In the genomic region with DNA sequence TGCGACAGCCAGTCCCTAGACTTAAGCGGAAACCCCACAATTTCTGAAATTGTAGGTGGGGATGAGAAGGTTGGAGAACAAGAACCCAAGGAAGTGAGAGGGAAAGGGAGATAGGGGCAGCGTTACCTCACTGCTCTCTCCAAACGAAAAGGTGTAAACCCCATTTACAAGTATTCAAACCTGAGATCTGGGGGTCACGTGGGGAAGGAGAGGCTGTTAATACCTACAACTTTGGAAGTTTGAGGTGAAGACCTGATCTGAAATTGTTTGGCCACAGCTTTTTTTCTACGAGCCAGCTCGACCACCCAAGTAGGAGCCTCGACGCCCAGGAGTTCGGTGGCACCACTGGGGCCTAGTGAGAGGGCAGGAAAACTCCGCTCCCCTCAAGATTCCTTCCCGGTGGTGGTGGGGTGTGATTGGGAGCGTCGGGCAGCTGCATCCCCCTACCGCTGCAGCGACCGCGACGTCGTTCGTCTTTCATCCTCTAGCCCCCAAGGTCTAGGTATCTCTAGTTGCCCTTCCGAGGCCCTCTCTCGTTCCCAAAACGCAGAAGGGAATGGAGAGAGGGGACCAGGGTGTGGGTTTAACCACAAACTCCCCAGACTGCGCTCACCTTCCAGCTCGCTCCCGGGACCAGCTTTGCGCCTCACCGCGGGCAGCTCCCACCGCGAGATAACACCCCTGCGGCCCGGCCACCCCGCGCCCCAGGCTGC, we compare ENCODE assay signal across 9 cellular contexts. TPM values are rescaled to one million over a fixed set of nuclear protein-coding genes. Genes with fewer than 3 reads are reported as not detected.
A peak's percentile ranks its signal among the peaks of the same experiment; 100 is the strongest.
DNase-seq lines count a peak whose midpoint lies in the region; ATAC-seq and TF ChIP-seq lines count a peak whose summit lies in the region.
"Had no signal": no experiment of that assay in that cellular context is flagged by ENCODE, and none has a peak within 500 bp of the region (broad histone marks: within the 10 kb centered on the region; RNA-seq: fewer than 3 reads in every experiment).

No MANE protein-coding gene starts in this region.

- H3K4me1 ChIP-seq in iPS DF 6.9 (ENCODE audit: control insufficient read depth, insufficient read depth, low read length) (peaks cover 3% of the 10 kb centered on the region), smooth muscle cell (ENCODE audit: low read depth) (peaks cover 38% of the 10 kb centered on the region)

- WGBS in iPS DF 6.9 (ENCODE audit: insufficient coverage, insufficient read length) = no CpG with 5 or more reads among the region's 36 CpGs
- WGBS in smooth muscle cell (ENCODE audit: low lambda C conversion rate) = 2% methylated on average over 36 of the region's 36 CpGs

- H3K27me3 ChIP-seq in H7 (ENCODE audit: control insufficient read depth, insufficient read depth, low read length) = no peaks in the 10 kb centered on the region
- H3K27me3 ChIP-seq in WERI-Rb-1 (ENCODE audit: insufficient read depth, low read depth, severe bottlenecking) = peaks cover 24% of the 10 kb centered on the region
- H3K27me3 ChIP-seq in iPS DF 6.9 (ENCODE audit: control insufficient read depth, insufficient read depth, low read length) = no peaks in the 10 kb centered on the region
- no peaks in the 10 kb centered on the region for H3K27me3 ChIP-seq in smooth muscle cell (ENCODE audit: low read depth)

- TF ChIP-seq CTCF in WERI-Rb-1 (IDR thresholded peaks at IDR 0.05; ENCODE audit: low read depth, low read length) = no peak
- no peak for TF ChIP-seq CTCF in smooth muscle cell (IDR thresholded peaks at IDR 0.05; ENCODE audit: borderline replicate concordance, insufficient read depth, poor library complexity, severe bottlenecking)

- H3K4me2 ChIP-seq in smooth muscle cell = peak overlapping the region; percentile 87

- H3K27ac ChIP-seq in WERI-Rb-1 = no peak overlapping the region
- H3K27ac ChIP-seq in iPS DF 6.9 (ENCODE audit: low read length) = no peak overlapping the region
- peak overlapping the region; percentile 97 for H3K27ac ChIP-seq in smooth muscle cell (ENCODE audit: low read depth)
- H3K27ac ChIP-seq: neutrophil had no signal

- H3K36me3 ChIP-seq in H7 (replicated peaks; ENCODE audit: control insufficient read depth, insufficient read depth, low read length) (peaks cover 2% of the 10 kb centered on the region; the same call in 1 of the 2 replicates), WERI-Rb-1 (no peaks in the 10 kb centered on the region), iPS DF 6.9 (ENCODE audit: control insufficient read depth, insufficient read depth, low read length) (no peaks in the 10 kb centered on the region), smooth muscle cell (ENCODE audit: low read depth) (no peaks in the 10 kb centered on the region)
- H3K36me3 ChIP-seq: neutrophil had no signal

- H4K20me1 ChIP-seq in smooth muscle cell (ENCODE audit: low read depth) = peaks cover 52% of the 10 kb centered on the region

- no peaks in the 10 kb centered on the region for H3K9me3 ChIP-seq in WERI-Rb-1 (ENCODE audit: severe bottlenecking)
- no peaks in the 10 kb centered on the region for H3K9me3 ChIP-seq in iPS DF 6.9 (ENCODE audit: control insufficient read depth, insufficient read depth, low read length)
- no peaks in the 10 kb centered on the region for H3K9me3 ChIP-seq in smooth muscle cell (replicated peaks; ENCODE audit: low read depth)
- H3K9me3 ChIP-seq: neutrophil had no signal

- peaks cover 58% of the 10 kb centered on the region for H3K79me2 ChIP-seq in smooth muscle cell (ENCODE audit: low read depth)

- peak overlapping the region; percentile 94 for H2AFZ ChIP-seq in smooth muscle cell (ENCODE audit: low read depth)

- H3F3A ChIP-seq in smooth muscle cell (ENCODE audit: low read depth) = peaks cover 10% of the 10 kb centered on the region

- DNase-seq in H7 = peak; percentile 68
- DNase-seq in WERI-Rb-1 = no peak
- no peak for DNase-seq in iPS DF 6.9 (ENCODE audit: low read depth, low spot score)
- DNase-seq in smooth muscle cell (lab: John Stamatoyannopoulos, UW; ENCODE audit: unreplicated experiment) = no peak
- no peak for DNase-seq in NCI-H1436 treated with DMSO at 0.1 percent for 48 hours (lab: John Stamatoyannopoulos, UW)
- no peak for DNase-seq in stimulated activated CD4-positive, alpha-beta T cell treated with anti-CD3 and anti-CD28 coated beads, Interleukin-2, amount 100 ng/mL, for 48 hours
- DNase-seq: activated B cell treated with CpG ODN at 0.5 μM for 24 hours had no signal

- H3K4me3 ChIP-seq in H7 (ENCODE audit: insufficient read depth, low read depth, low read length) (peak overlapping the region; percentile 98), WERI-Rb-1 (ENCODE audit: low read depth, low read length) (peak overlapping the region; percentile 68), iPS DF 6.9 (ENCODE audit: low read length) (peak overlapping the region; percentile 95), smooth muscle cell (peak overlapping the region; percentile 94)

- H3K9ac ChIP-seq in smooth muscle cell (ENCODE audit: low read depth) = peak overlapping the region; percentile 98

- no peak for ATAC-seq in HG03039 (IDR thresholded peaks at IDR 0.05; ENCODE audit: unreplicated experiment)

RNA-seq across cellular contexts. Expression of a gene that starts 0.9 kb away (rescaled TPM):
- 15.7 and 21.3 TPM in 2 replicates for total RNA-seq in H7 (2014; rRNA removed; shearing (Covaris generic))
- total RNA-seq in smooth muscle cell = 28.6 and 28.9 TPM in 2 replicates
- 13.7 and 13.9 TPM in 2 replicates for polyA plus RNA-seq in smooth muscle cell
- total RNA-seq: activated B cell treated with CpG ODN at 0.5 μM for 24 hours had no signal

RNA-seq across cellular contexts. Expression of a gene that starts 52.5 kb away (rescaled TPM):
- 76.7 and 167 TPM in 2 replicates for total RNA-seq in H7 (2014; rRNA removed; shearing (Covaris generic))
- 7.4 and 10.1 TPM in 2 replicates for total RNA-seq in smooth muscle cell
- polyA plus RNA-seq in smooth muscle cell = 8.3 and 11.3 TPM in 2 replicates
